Comparison of ENCODE assay signal across 11 cellular contexts in the genomic region with DNA sequence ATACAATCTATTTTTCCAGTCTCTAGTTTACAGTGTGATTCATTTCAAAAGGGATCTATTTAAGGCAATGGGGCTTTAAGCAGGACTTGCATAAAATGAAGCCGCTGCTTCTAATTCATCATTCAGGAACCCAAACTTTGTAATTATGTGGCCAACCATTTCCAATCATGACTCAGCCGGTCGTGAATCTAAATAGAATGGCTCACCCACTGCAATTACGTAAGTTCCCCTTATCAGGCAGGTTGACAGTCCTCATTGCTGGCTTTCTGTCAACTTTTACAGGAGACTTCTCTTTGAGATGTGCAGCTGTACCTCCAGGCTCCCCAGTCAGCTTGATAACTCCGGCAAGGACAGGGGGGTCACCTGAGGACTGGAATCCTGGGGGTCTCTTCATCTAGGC.
DNase-seq lines count a peak whose midpoint lies in the region; ATAC-seq, FAIRE-seq and TF ChIP-seq lines count a peak whose summit lies in the region.
"Had no signal": no experiment of that assay in that cellular context is flagged by ENCODE, and none has a peak within 500 bp of the region (broad histone marks: within the 10 kb centered on the region; RNA-seq: fewer than 3 reads in every experiment).

No MANE protein-coding gene starts in this region.

- no peaks in the 10 kb centered on the region for H3K79me2 ChIP-seq in HepG2 (ENCODE audit: insufficient read depth, low read length)

- H3K4me3 ChIP-seq in adipocyte (ENCODE audit: low read length) (no peak overlapping the region), HepG2 (replicated peaks in 1 of 3; ENCODE audit: insufficient read depth in 1 of 3, low read depth in 2 of 3, low read length in 3 of 3) (no peak overlapping the region)
- H3K4me3 ChIP-seq: ovary, transverse colon had no signal

- no peak overlapping the region for H3K27ac ChIP-seq in HepG2 (ENCODE audit: extremely low read length, insufficient read depth, low read length)
- H3K27ac ChIP-seq: ovary, transverse colon had no signal

- H3K9me3 ChIP-seq in adipocyte (ENCODE audit: control insufficient read depth, low read length) (no peaks in the 10 kb centered on the region), HepG2 (ENCODE audit: low read length) (no peaks in the 10 kb centered on the region)
- H3K9me3 ChIP-seq: ovary, transverse colon had no signal

- TF ChIP-seq RAD21 in HepG2 (CRISPR knock-in tag; IDR thresholded peaks at IDR 0.05): no peak

- POLR2A ChIA-PET in HepG2 (lab: Yijun Ruan, JAX) (no interaction called here), HEK293T (lab: Yijun Ruan, JAX) (no interaction called here)

- H2AFZ ChIP-seq in HepG2 (ENCODE audit: low read length): no peak overlapping the region

- no peak for TF ChIP-seq EP300 in HepG2 (IDR thresholded peaks at IDR 0.05; ENCODE audit: low read depth in 2 of 2, low read length in 2 of 2)
- TF ChIP-seq EP300 in HepG2 (CRISPR knock-in tag; IDR thresholded peaks at IDR 0.05; ENCODE audit: borderline replicate concordance): no peak

- 6% methylated on average over 5 of the region's 5 CpGs for WGBS in HepG2 (ENCODE audit: low lambda C conversion rate)

- H4K20me1 ChIP-seq in HepG2 (ENCODE audit: insufficient read depth, low read length): no peaks in the 10 kb centered on the region

- DNase-seq in Caki2 (ENCODE audit: low read depth): peak; percentile 2
- peak; percentile 73 for DNase-seq in LHCN-M2 (ENCODE audit: low read depth)
- DNase-seq in adipocyte (ENCODE audit: low read depth): peak; percentile 72
- peak; percentile 13 for DNase-seq in HepG2 (ENCODE audit: low spot score)
- DNase-seq in HEK293T (ENCODE audit: extremely low spot score): no peak
- DNase-seq in stimulated activated CD8-positive, alpha-beta memory T cell treated with anti-CD3 and anti-CD28 coated beads, Interleukin-4, amount 100 ng/mL, for 48 hours: no peak
- no peak for DNase-seq in ecto neural progenitor cell (ENCODE audit: low spot score)
- DNase-seq: dermis blood vessel endothelial cell, ovary, transverse colon had no signal

- H3K36me3 ChIP-seq in adipocyte (ENCODE audit: control insufficient read depth, insufficient read depth, low read length, severe bottlenecking) (no peaks in the 10 kb centered on the region), HepG2 (replicated peaks in 1 of 2; ENCODE audit: control insufficient read depth in 1 of 2, insufficient read depth in 2 of 2, low read length in 2 of 2) (no peaks in the 10 kb centered on the region)
- H3K36me3 ChIP-seq: ovary, transverse colon had no signal

- no peaks in the 10 kb centered on the region for H3K27me3 ChIP-seq in adipocyte (replicated peaks; ENCODE audit: control insufficient read depth, insufficient read depth, low read length)
- no peaks in the 10 kb centered on the region; a peak in 2 of 5 replicates for H3K27me3 ChIP-seq in HepG2 (ENCODE audit: control insufficient read depth in 1 of 2, insufficient read depth in 2 of 2, low read length in 2 of 2)
- H3K27me3 ChIP-seq: ovary, transverse colon had no signal

- TF ChIP-seq POLR2A in HepG2 (IDR thresholded peaks at IDR 0.05; ENCODE audit: insufficient read depth in 1 of 2, low read depth in 2 of 2, low read length in 2 of 2): no peak

- no peak overlapping the region for H3K4me2 ChIP-seq in HepG2 (ENCODE audit: low read depth, low read length)

- H3K4me1 ChIP-seq in adipocyte (ENCODE audit: control insufficient read depth, insufficient read depth, low read length) (no peaks in the 10 kb centered on the region), HepG2 (ENCODE audit: insufficient read depth, low read length) (no peaks in the 10 kb centered on the region)
- H3K4me1 ChIP-seq: transverse colon had no signal

- FAIRE-seq in HepG2 (lab: Jason Lieb, UNC): no peak

- in situ Hi-C loops in Caki2 (cut with HindIII; ENCODE audit: low pct_unique_long_range_greater_than_20kb, low sequenced_read_pairs) (no loop called here), HepG2 (cut with HindIII; ENCODE audit: extremely low pct_ligation_motif_present, low pct_unique_long_range_greater_than_20kb) (no loop called here)

- intact Hi-C loops in HepG2 (cut with micrococcal nuclease; ENCODE audit: unreplicated experiment): no loop called here

- no peak for TF ChIP-seq CTCF in HepG2 (CRISPR knock-in tag; IDR thresholded peaks at IDR 0.05)

- CTCF ChIA-PET in HepG2 (lab: Yijun Ruan, JAX; ENCODE audit: low intra/inter-chr PET ratio, low total read pairs): no interaction called here
- CTCF ChIA-PET in HEK293T (lab: Yijun Ruan, JAX): no interaction called here

- ATAC-seq in HepG2: no peak
- no peak for ATAC-seq in GM21529 (IDR thresholded peaks at IDR 0.05; ENCODE audit: unreplicated experiment)

- no TSS peak for BruUV-seq in HepG2 (replicated peaks; lab: Mats Ljungman, UMichigan)

- H3K9ac ChIP-seq in adipocyte (ENCODE audit: low read length): no peak overlapping the region
- H3K9ac ChIP-seq in HepG2 (ENCODE audit: insufficient read depth, low read depth, low read length): no peak overlapping the region

TF ChIP-seq in HepG2, 621 proteins besides CTCF, POLR2A, EP300 and RAD21 (continues in another document):
- TF ChIP-seq, protein P1, sequence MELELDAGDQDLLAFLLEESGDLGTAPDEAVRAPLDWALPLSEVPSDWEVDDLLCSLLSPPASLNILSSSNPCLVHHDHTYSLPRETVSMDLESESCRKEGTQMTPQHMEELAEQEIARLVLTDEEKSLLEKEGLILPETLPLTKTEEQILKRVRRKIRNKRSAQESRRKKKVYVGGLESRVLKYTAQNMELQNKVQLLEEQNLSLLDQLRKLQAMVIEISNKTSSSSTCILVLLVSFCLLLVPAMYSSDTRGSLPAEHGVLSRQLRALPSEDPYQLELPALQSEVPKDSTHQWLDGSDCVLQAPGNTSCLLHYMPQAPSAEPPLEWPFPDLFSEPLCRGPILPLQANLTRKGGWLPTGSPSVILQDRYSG (CRISPR knock-in tag; IDR thresholded peaks at IDR 0.05): no peak
- TF ChIP-seq KDM2A (CRISPR knock-in tag; IDR thresholded peaks at IDR 0.05; ENCODE audit: borderline replicate concordance, low read depth) (no peak), ISX (CRISPR knock-in tag; conservative IDR thresholded peaks at IDR 0.05) (no peak), MAFF (IDR thresholded peaks at IDR 0.05; ENCODE audit: low read depth, low read length) (no peak)
- TF ChIP-seq, protein P2, sequence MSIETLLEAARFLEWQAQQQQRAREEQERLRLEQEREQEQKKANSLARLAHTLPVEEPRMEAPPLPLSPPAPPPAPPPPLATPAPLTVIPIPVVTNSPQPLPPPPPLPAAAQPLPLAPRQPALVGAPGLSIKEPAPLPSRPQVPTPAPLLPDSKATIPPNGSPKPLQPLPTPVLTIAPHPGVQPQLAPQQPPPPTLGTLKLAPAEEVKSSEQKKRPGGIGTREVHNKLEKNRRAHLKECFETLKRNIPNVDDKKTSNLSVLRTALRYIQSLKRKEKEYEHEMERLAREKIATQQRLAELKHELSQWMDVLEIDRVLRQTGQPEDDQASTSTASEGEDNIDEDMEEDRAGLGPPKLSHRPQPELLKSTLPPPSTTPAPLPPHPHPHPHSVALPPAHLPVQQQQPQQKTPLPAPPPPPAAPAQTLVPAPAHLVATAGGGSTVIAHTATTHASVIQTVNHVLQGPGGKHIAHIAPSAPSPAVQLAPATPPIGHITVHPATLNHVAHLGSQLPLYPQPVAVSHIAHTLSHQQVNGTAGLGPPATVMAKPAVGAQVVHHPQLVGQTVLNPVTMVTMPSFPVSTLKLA (IDR thresholded peaks at IDR 0.05): no peak

TF ChIP-seq in HEK293T, 16 proteins besides CTCF, POLR2A, EP300 and RAD21:
- TF ChIP-seq ARNT (IDR thresholded peaks at IDR 0.05) (no peak), ZNF384 (IDR thresholded peaks at IDR 0.05) (no peak), SP1 (IDR thresholded peaks at IDR 0.05) (no peak), FOXK2 (IDR thresholded peaks at IDR 0.05) (no peak), FOXM1 (IDR thresholded peaks at IDR 0.05; ENCODE audit: borderline replicate concordance) (no peak), HDGF (IDR thresholded peaks at IDR 0.05; ENCODE audit: borderline replicate concordance) (no peak), ELF4 (IDR thresholded peaks at IDR 0.05) (no peak), BHLHE40 (IDR thresholded peaks at IDR 0.05; ENCODE audit: borderline replicate concordance) (no peak), LEF1 (IDR thresholded peaks at IDR 0.05; ENCODE audit: borderline replicate concordance) (no peak), NFRKB (IDR thresholded peaks at IDR 0.05) (no peak), TARDBP (IDR thresholded peaks at IDR 0.05) (no peak), CTBP1 (IDR thresholded peaks at IDR 0.05; ENCODE audit: borderline replicate concordance) (no peak), FOXA1 (IDR thresholded peaks at IDR 0.05) (no peak), L3MBTL2 (conservative IDR thresholded peaks at IDR 0.05) (no peak), SUZ12 (IDR thresholded peaks at IDR 0.05) (no peak)
- TF ChIP-seq, protein P3, sequence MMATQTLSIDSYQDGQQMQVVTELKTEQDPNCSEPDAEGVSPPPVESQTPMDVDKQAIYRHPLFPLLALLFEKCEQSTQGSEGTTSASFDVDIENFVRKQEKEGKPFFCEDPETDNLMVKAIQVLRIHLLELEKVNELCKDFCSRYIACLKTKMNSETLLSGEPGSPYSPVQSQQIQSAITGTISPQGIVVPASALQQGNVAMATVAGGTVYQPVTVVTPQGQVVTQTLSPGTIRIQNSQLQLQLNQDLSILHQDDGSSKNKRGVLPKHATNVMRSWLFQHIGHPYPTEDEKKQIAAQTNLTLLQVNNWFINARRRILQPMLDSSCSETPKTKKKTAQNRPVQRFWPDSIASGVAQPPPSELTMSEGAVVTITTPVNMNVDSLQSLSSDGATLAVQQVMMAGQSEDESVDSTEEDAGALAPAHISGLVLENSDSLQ (IDR thresholded peaks at IDR 0.05): no peak

Comparison
In these comparisons a context has a peak if more than half of its experiments do, and no peak if none do; other contexts are left out.
1. DNase-seq: peak in Caki2 (single experiment), LHCN-M2 (single experiment), adipocyte (single experiment) and HepG2 (single experiment); none in HEK293T (single experiment), stimulated activated CD8-positive, alpha-beta memory T cell treated with anti-CD3 and anti-CD28 coated beads, Interleukin-4, amount 100 ng/mL, for 48 hours (single experiment) and ecto neural progenitor cell (single experiment).